Comparison of ENCODE assay signal across 13 cellular contexts in the genomic region with DNA sequence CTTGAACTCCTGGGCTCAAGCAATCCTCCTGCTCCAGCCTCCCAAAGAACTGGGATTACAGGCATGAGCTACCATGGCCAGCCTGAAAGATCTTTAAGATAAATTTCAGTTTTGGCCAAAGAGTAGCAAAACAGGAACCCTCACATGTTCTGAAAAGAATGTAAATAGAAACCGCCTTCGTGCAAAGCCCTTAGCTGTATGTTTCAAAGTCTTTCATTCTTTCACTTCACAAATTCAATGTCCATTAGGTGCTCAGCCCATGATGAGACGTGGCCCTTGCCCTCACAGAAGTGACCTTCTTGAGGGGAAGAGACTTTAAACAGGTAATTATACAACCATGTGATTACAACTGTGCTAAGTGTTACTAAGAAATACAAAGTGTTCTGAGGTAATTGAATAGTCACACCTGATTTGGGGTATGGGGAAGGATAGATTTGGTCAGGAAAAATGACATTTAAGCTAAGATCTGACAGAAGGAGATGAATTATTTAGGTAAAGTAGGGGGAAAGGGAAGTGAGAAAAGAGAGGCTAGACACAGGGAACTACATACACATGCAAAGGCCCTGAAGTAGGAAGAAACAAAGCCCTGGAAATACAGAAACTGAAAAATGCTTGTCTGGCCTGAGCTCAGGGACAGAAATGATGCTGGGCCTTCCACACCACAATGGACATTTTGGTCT. TPM values are rescaled to one million over a fixed set of nuclear protein-coding genes. Genes with fewer than 3 reads are reported as not detected.
DNase-seq lines count a peak whose midpoint lies in the region; ATAC-seq, FAIRE-seq and TF ChIP-seq lines count a peak whose summit lies in the region.
"Had no signal": no experiment of that assay in that cellular context is flagged by ENCODE, and none has a peak within 500 bp of the region (broad histone marks: within the 10 kb centered on the region; RNA-seq: fewer than 3 reads in every experiment).

No MANE protein-coding gene starts in this region.

- peak overlapping the region; percentile 31 for H3K4me3 Mint-ChIP-seq in dendritic cell treated with granulocyte-macrophage colony-stimulating factor and Interleukin-4, amounts not matched to agents 40 ng/mL and 50 ng/mL, for 4 days
- H3K4me3 Mint-ChIP-seq: activated CD4-positive, alpha-beta T cell treated with anti-CD3 and anti-CD28 coated beads, Interleukin-2, amount 10 ng/mL, durations not matched to agents 24 days and 14 days; HFFc6 had no signal

- CTCF ChIA-PET in HepG2 (lab: Yijun Ruan, JAX; ENCODE audit: low intra/inter-chr PET ratio, low total read pairs): no interaction called here

- H3K27me3 Mint-ChIP-seq in dendritic cell treated with granulocyte-macrophage colony-stimulating factor and Interleukin-4, amounts not matched to agents 40 ng/mL and 50 ng/mL, for 4 days: no peaks in the 10 kb centered on the region
- H3K27me3 Mint-ChIP-seq: activated CD4-positive, alpha-beta T cell treated with anti-CD3 and anti-CD28 coated beads, Interleukin-2, amount 10 ng/mL, durations not matched to agents 24 days and 14 days had no signal

- ATAC-seq in right lobe of liver: peak in 3 of 4 donors; percentile 33 to 68 (median 54)
- ATAC-seq in HepG2: no peak
- peak; percentile 50 for ATAC-seq in HG02884 (IDR thresholded peaks at IDR 0.05; ENCODE audit: unreplicated experiment)

- H3K9me3 Mint-ChIP-seq in dendritic cell treated with granulocyte-macrophage colony-stimulating factor and Interleukin-4, amounts not matched to agents 40 ng/mL and 50 ng/mL, for 4 days: no peaks in the 10 kb centered on the region
- H3K9me3 Mint-ChIP-seq: activated CD4-positive, alpha-beta T cell treated with anti-CD3 and anti-CD28 coated beads, Interleukin-2, amount 10 ng/mL, durations not matched to agents 24 days and 14 days; HFFc6 had no signal

- in situ Hi-C loops in HepG2 (cut with HindIII; ENCODE audit: extremely low pct_ligation_motif_present, low pct_unique_long_range_greater_than_20kb): loop anchor here (25.0 kb wide), 1 partner anchor 263 kb away; a partner anchor contains a TSS

- H3K9ac ChIP-seq in HepG2 (ENCODE audit: insufficient read depth, low read depth, low read length): no peak overlapping the region

- H3K27me3 ChIP-seq in right lobe of liver: no peaks in the 10 kb centered on the region
- no peaks in the 10 kb centered on the region for H3K27me3 ChIP-seq in HepG2 (ENCODE audit: control insufficient read depth in 1 of 2, insufficient read depth in 2 of 2, low read length in 2 of 2)
- H3K27me3 ChIP-seq in MG63: no peaks in the 10 kb centered on the region

- no peak for DNase-seq in right lobe of liver
- DNase-seq in HepG2 (ENCODE audit: low spot score): no peak
- DNase-seq in MG63: no peak
- DNase-seq in T-helper 9 cell: no peak
- no peak for DNase-seq in DMS 273 treated with DMSO at 0.1 percent for 48 hours (lab: John Stamatoyannopoulos, UW)
- no peak for DNase-seq in HT-29 (ENCODE audit: low spot score)
- DNase-seq: activated CD4-positive, alpha-beta T cell treated with anti-CD3 and anti-CD28 coated beads, Interleukin-2, amount 10 ng/mL, durations not matched to agents 24 days and 14 days; activated gamma-delta T cell; DMS79; NCI-H187 had no signal

- no peak for TF ChIP-seq POLR2A in right lobe of liver (IDR thresholded peaks at IDR 0.05)
- no peak for TF ChIP-seq POLR2A in HepG2 (IDR thresholded peaks at IDR 0.05; ENCODE audit: insufficient read depth in 1 of 2, low read depth in 2 of 2, low read length in 2 of 2)

- no TSS peak for BruUV-seq in HepG2 (replicated peaks; lab: Mats Ljungman, UMichigan)

- H2AFZ ChIP-seq in HepG2 (ENCODE audit: low read length): no peak overlapping the region

- no peak for TF ChIP-seq RAD21 in HepG2 (CRISPR knock-in tag; IDR thresholded peaks at IDR 0.05)

- peak overlapping the region; percentile 91 for H3K27ac Mint-ChIP-seq in dendritic cell treated with granulocyte-macrophage colony-stimulating factor and Interleukin-4, amounts not matched to agents 40 ng/mL and 50 ng/mL, for 4 days
- H3K27ac Mint-ChIP-seq: activated CD4-positive, alpha-beta T cell treated with anti-CD3 and anti-CD28 coated beads, Interleukin-2, amount 10 ng/mL, durations not matched to agents 24 days and 14 days; HFFc6 had no signal

- H3K27ac ChIP-seq in right lobe of liver (no peak overlapping the region), HepG2 (ENCODE audit: extremely low read length, insufficient read depth, low read length) (no peak overlapping the region)

- POLR2A ChIA-PET in HepG2 (lab: Yijun Ruan, JAX): no interaction called here

- H3K4me2 ChIP-seq in HepG2 (ENCODE audit: low read depth, low read length): no peak overlapping the region

- H3K36me3 ChIP-seq in right lobe of liver (no peaks in the 10 kb centered on the region), HepG2 (replicated peaks in 1 of 2; ENCODE audit: control insufficient read depth in 1 of 2, insufficient read depth in 2 of 2, low read length in 2 of 2) (no peaks in the 10 kb centered on the region), MG63 (no peaks in the 10 kb centered on the region)

- peaks cover 21% of the 10 kb centered on the region for H3K36me3 Mint-ChIP-seq in dendritic cell treated with granulocyte-macrophage colony-stimulating factor and Interleukin-4, amounts not matched to agents 40 ng/mL and 50 ng/mL, for 4 days (ENCODE audit: low read depth)

- H3K9me3 ChIP-seq in right lobe of liver: no peaks in the 10 kb centered on the region
- H3K9me3 ChIP-seq in HepG2 (ENCODE audit: low read length): no peaks in the 10 kb centered on the region
- H3K9me3 ChIP-seq in MG63: no peaks in the 10 kb centered on the region

- intact Hi-C loops in right lobe of liver (cut with DNase I) (no loop called here), HepG2 (cut with micrococcal nuclease; ENCODE audit: unreplicated experiment) (no loop called here)
- intact Hi-C loops in dendritic cell treated with granulocyte-macrophage colony-stimulating factor and Interleukin-4, amounts not matched to agents 40 ng/mL and 50 ng/mL, for 4 days (cut with micrococcal nuclease): loop anchor here (2.0 kb wide), 1 partner anchor 19 kb away; a partner anchor contains a TSS

- WGBS in right lobe of liver (ENCODE audit: insufficient coverage, low coverage, low lambda C conversion rate, missing lambda C conversion rate): 78% methylated on average over 3 of the region's 3 CpGs
- 73% methylated on average over 3 of the region's 3 CpGs for WGBS in HepG2 (ENCODE audit: low lambda C conversion rate)

- TF ChIP-seq CTCF in right lobe of liver (IDR thresholded peaks at IDR 0.05) (no peak), HepG2 (CRISPR knock-in tag; IDR thresholded peaks at IDR 0.05) (no peak)

- H3K4me3 ChIP-seq in right lobe of liver: no peak overlapping the region
- H3K4me3 ChIP-seq in HepG2 (replicated peaks in 1 of 3; ENCODE audit: insufficient read depth in 1 of 3, low read depth in 2 of 3, low read length in 3 of 3): no peak overlapping the region
- no peak overlapping the region for H3K4me3 ChIP-seq in MG63

- no peaks in the 10 kb centered on the region for H3K4me1 ChIP-seq in right lobe of liver
- no peaks in the 10 kb centered on the region for H3K4me1 ChIP-seq in HepG2 (ENCODE audit: insufficient read depth, low read length)

- FAIRE-seq in HepG2 (lab: Jason Lieb, UNC): no peak

- H4K20me1 ChIP-seq in HepG2 (ENCODE audit: insufficient read depth, low read length): no peaks in the 10 kb centered on the region

- no peaks in the 10 kb centered on the region for H3K79me2 ChIP-seq in HepG2 (ENCODE audit: insufficient read depth, low read length)

- H3K4me1 Mint-ChIP-seq in dendritic cell treated with granulocyte-macrophage colony-stimulating factor and Interleukin-4, amounts not matched to agents 40 ng/mL and 50 ng/mL, for 4 days (ENCODE audit: low read depth): peaks cover 37% of the 10 kb centered on the region
- H3K4me1 Mint-ChIP-seq: activated CD4-positive, alpha-beta T cell treated with anti-CD3 and anti-CD28 coated beads, Interleukin-2, amount 10 ng/mL, durations not matched to agents 24 days and 14 days had no signal

- no peak for TF ChIP-seq EP300 in HepG2 (IDR thresholded peaks at IDR 0.05; ENCODE audit: low read depth in 2 of 2, low read length in 2 of 2)
- no peak for TF ChIP-seq EP300 in HepG2 (CRISPR knock-in tag; IDR thresholded peaks at IDR 0.05; ENCODE audit: borderline replicate concordance)

RNA-seq across cellular contexts. Expression of a gene that starts 19.6 kb away (rescaled TPM):
- total RNA-seq in right lobe of liver (1 to 10 TPM; 2.4 to 4.0 (median 3.3) TPM), HepG2 (2016; rRNA removed; fragmentation: Illumina TruSeq; extraction: Trizol) (5.1 and 5.7 TPM in 2 replicates)
- 1.9 and 3.0 TPM in 2 replicates for total RNA-seq in HepG2 (2016; cell fraction: cytosol; rRNA removed; fragmentation: Illumina TruSeq; extraction: Trizol; ENCODE audit: low read depth)
- total RNA-seq in HepG2 (2016; cell fraction: insoluble cytoplasmic fraction; rRNA removed; fragmentation: Illumina TruSeq; extraction: Trizol): 4.4 and 5.3 TPM in 2 replicates
- 2.2 and 3.2 TPM in 2 replicates for total RNA-seq in HepG2 (2016; cell fraction: membrane; rRNA removed; fragmentation: Illumina TruSeq; extraction: Trizol)
- 5.3 and 7.2 TPM in 2 replicates for total RNA-seq in HepG2 (2016; cell fraction: nucleus; rRNA removed; fragmentation: Illumina TruSeq; extraction: Trizol)
- 3.6 and 4.2 TPM in 2 replicates for polyA plus RNA-seq in HepG2 (2011; rRNA removed)
- polyA plus RNA-seq in HepG2 (2011; cell fraction: cytosol; rRNA removed): 1.7 and 2.3 TPM in 2 replicates
- polyA plus RNA-seq in HepG2 (2011; cell fraction: nucleus; rRNA removed): 4.2 and 5.9 TPM in 2 replicates
- 2.9 and 3.4 TPM in 2 replicates for polyA plus RNA-seq in HepG2 (2012)
- polyA plus RNA-seq in HepG2 (2016; cell fraction: cytosol; fragmentation: Illumina TruSeq; extraction: Trizol; ENCODE audit: low read depth): 0.77 and 0.87 TPM in 2 replicates
- 4.3 and 5.0 TPM in 2 replicates for polyA plus RNA-seq in HepG2 (2016; cell fraction: insoluble cytoplasmic fraction; fragmentation: Illumina TruSeq; extraction: Trizol; ENCODE audit: low read depth)
- polyA plus RNA-seq in HepG2 (2016; cell fraction: membrane; fragmentation: Illumina TruSeq; extraction: Trizol; ENCODE audit: low read depth): 0.88 and 1.1 TPM in 2 replicates
- 11.7 and 12.8 TPM in 2 replicates for polyA plus RNA-seq in HepG2 (2016; cell fraction: nucleus; fragmentation: Illumina TruSeq; extraction: Trizol; ENCODE audit: insufficient read depth, low read depth)
- polyA minus RNA-seq in HepG2 (2011; rRNA and poly(A)+ RNA removed; ENCODE audit: low replicate concordance): 1.4 and 10.3 TPM in 2 replicates
- 1.4 and 1.5 TPM in 2 replicates for polyA minus RNA-seq in HepG2 (2011; cell fraction: cytosol; rRNA and poly(A)+ RNA removed)
- polyA minus RNA-seq in HepG2 (2011; cell fraction: nucleus; rRNA and poly(A)+ RNA removed): 8.5 and 9.3 TPM in 2 replicates
- total RNA-seq in MG63 (2014; rRNA removed; shearing (Covaris generic); ENCODE audit: low replicate concordance): 1.4 and 10.3 TPM in 2 replicates
- total RNA-seq in HT-29 (2014; rRNA removed; shearing (Covaris generic)): 3.5 and 4.1 TPM in 2 replicates

RNA-seq across cellular contexts. Expression of a gene that starts 20.9 kb away (rescaled TPM):
- 1 to 10 TPM; 5.5 to 8.6 (median 6.7) TPM for total RNA-seq in right lobe of liver
- total RNA-seq in HepG2 (2016; rRNA removed; fragmentation: Illumina TruSeq; extraction: Trizol): 9.4 and 16.3 TPM in 2 replicates
- total RNA-seq in HepG2 (2016; cell fraction: cytosol; rRNA removed; fragmentation: Illumina TruSeq; extraction: Trizol; ENCODE audit: low read depth): 2.0 and 2.7 TPM in 2 replicates
- 10.0 and 16.3 TPM in 2 replicates for total RNA-seq in HepG2 (2016; cell fraction: insoluble cytoplasmic fraction; rRNA removed; fragmentation: Illumina TruSeq; extraction: Trizol)
- total RNA-seq in HepG2 (2016; cell fraction: membrane; rRNA removed; fragmentation: Illumina TruSeq; extraction: Trizol): 6.0 and 6.2 TPM in 2 replicates
- total RNA-seq in HepG2 (2016; cell fraction: nucleus; rRNA removed; fragmentation: Illumina TruSeq; extraction: Trizol): 14.5 and 15.3 TPM in 2 replicates
- 6.3 and 6.5 TPM in 2 replicates for polyA plus RNA-seq in HepG2 (2011; rRNA removed)
- polyA plus RNA-seq in HepG2 (2011; cell fraction: cytosol; rRNA removed): 4.1 and 8.1 TPM in 2 replicates
- 2.3 and 3.4 TPM in 2 replicates for polyA plus RNA-seq in HepG2 (2011; cell fraction: nucleus; rRNA removed)
- polyA plus RNA-seq in HepG2 (2012): 5.2 and 7.3 TPM in 2 replicates
- polyA plus RNA-seq in HepG2 (2016; cell fraction: cytosol; fragmentation: Illumina TruSeq; extraction: Trizol; ENCODE audit: low read depth): 2.3 and 2.5 TPM in 2 replicates
- 8.2 and 8.5 TPM in 2 replicates for polyA plus RNA-seq in HepG2 (2016; cell fraction: insoluble cytoplasmic fraction; fragmentation: Illumina TruSeq; extraction: Trizol; ENCODE audit: low read depth)
- 3.9 and 5.1 TPM in 2 replicates for polyA plus RNA-seq in HepG2 (2016; cell fraction: membrane; fragmentation: Illumina TruSeq; extraction: Trizol; ENCODE audit: low read depth)
- 17.8 and 23.3 TPM in 2 replicates for polyA plus RNA-seq in HepG2 (2016; cell fraction: nucleus; fragmentation: Illumina TruSeq; extraction: Trizol; ENCODE audit: insufficient read depth, low read depth)
- 10.7 and 21.5 TPM in 2 replicates for polyA minus RNA-seq in HepG2 (2011; rRNA and poly(A)+ RNA removed; ENCODE audit: low replicate concordance)
- 8.0 and 9.1 TPM in 2 replicates for polyA minus RNA-seq in HepG2 (2011; cell fraction: cytosol; rRNA and poly(A)+ RNA removed)
- polyA minus RNA-seq in HepG2 (2011; cell fraction: nucleus; rRNA and poly(A)+ RNA removed): 6.3 and 8.5 TPM in 2 replicates
- 9.9 and 10.2 TPM in 2 replicates for total RNA-seq in MG63 (2014; rRNA removed; shearing (Covaris generic); ENCODE audit: low replicate concordance)
- total RNA-seq in HT-29 (2014; rRNA removed; shearing (Covaris generic)): 9.9 and 13.8 TPM in 2 replicates
